Comparison of ENCODE assay signal across 9 cellular contexts in the genomic region with DNA sequence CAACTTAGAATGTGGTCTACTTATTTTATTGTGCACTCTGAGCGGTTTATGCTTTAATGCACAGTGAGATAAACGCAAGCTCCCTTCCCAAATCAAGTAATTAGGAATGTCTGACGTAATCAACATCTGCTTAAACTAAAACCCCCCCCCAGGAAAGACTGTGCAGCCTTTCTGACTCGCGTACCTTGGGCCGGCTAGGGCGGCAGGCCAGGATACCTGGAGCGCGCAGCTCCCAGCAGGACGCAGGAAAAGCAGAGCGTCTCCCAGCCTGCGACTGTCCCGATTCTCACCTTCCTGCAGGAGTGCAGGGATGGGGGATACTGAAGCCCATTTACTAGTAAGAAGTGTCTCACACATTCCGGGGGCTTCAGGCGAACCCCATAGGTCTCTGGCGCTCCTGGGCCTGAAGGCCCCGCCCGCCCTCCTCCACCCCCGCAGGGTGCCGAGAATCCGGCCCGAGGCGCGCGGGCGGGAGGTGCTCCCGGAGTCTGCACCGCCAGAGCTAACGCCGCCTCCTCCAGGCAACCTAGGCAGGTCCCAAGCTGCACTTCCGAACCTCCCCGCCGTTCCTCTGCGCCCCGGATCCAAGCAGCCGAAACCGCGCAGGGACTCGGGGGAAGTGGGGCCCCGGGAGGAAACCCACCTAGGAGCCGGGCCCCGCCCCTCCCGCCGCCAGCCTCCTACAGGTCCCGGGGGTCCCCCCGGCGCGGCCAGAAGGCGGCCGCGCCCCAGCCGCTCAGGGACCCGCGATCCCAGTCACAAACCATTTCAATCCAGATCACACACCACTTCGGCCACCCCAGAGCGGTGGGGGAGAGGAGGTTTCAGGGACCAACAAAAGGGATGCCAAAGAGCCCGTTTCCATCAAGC. TPM values are rescaled to one million over a fixed set of nuclear protein-coding genes. Genes with fewer than 3 reads are reported as not detected.
DNase-seq lines count a peak whose midpoint lies in the region; ATAC-seq and TF ChIP-seq lines count a peak whose summit lies in the region.
"Had no signal": no experiment of that assay in that cellular context is flagged by ENCODE, and none has a peak within 500 bp of the region (broad histone marks: within the 10 kb centered on the region; RNA-seq: fewer than 3 reads in every experiment).

No MANE protein-coding gene starts in this region.

- H3K4me2 ChIP-seq in BLaER1 treated with 17β-estradiol and CSF1 and Interleukin-3, amounts not matched to agents 10 nM and 100 nM: peak overlapping the region; percentile 93 to 99 (median 98)

- peak overlapping the region; percentile 71 for H3K4me3 Mint-ChIP-seq in progenitor cell of endocrine pancreas (ENCODE audit: low read depth)
- H3K4me3 Mint-ChIP-seq: stimulated activated naive CD8-positive, alpha-beta T cell treated with anti-CD3 and anti-CD28 coated beads, Interleukin-15, Interleukin-2, amounts not matched to agents 100 ng/mL and 50 ng/mL, for 24 hours had no signal

- H3K27ac Mint-ChIP-seq in progenitor cell of endocrine pancreas: no peak overlapping the region
- H3K27ac Mint-ChIP-seq: stimulated activated naive CD8-positive, alpha-beta T cell treated with anti-CD3 and anti-CD28 coated beads, Interleukin-15, Interleukin-2, amounts not matched to agents 100 ng/mL and 50 ng/mL, for 24 hours had no signal

- peaks cover 36% of the 10 kb centered on the region for H3K4me1 Mint-ChIP-seq in progenitor cell of endocrine pancreas (ENCODE audit: low read depth)

- H3K36me3 Mint-ChIP-seq in progenitor cell of endocrine pancreas (ENCODE audit: insufficient read depth): no peaks in the 10 kb centered on the region

- H3K27me3 ChIP-seq in BLaER1 treated with 17β-estradiol and CSF1 and Interleukin-3, amounts not matched to agents 10 nM and 100 nM: peaks cover 71 to 86% (median 79%) of the 10 kb centered on the region in 11 experiments
- H3K27me3 ChIP-seq in HUES48 (ENCODE audit: control insufficient read depth, insufficient read depth, low read length): peaks cover 65% of the 10 kb centered on the region

- peak overlapping the region; percentile 49 to 72 (median 64) for H3K4me3 ChIP-seq in BLaER1 treated with 17β-estradiol and CSF1 and Interleukin-3, amounts not matched to agents 10 nM and 100 nM
- H3K4me3 ChIP-seq in HUES48 (ENCODE audit: low read depth, low read length): peak overlapping the region; percentile 65

- peaks cover 0 to 25% (median 11%) of the 10 kb centered on the region in 11 experiments; a peak in 13 of 22 replicates for H4K20me1 ChIP-seq in BLaER1 treated with 17β-estradiol and CSF1 and Interleukin-3, amounts not matched to agents 10 nM and 100 nM

- H3K9me3 ChIP-seq in BLaER1 treated with 17β-estradiol and CSF1 and Interleukin-3, amounts not matched to agents 10 nM and 100 nM (replicated peaks in 1 of 11): peaks cover 0 to 12% (median 7%) of the 10 kb centered on the region in 11 experiments; a peak in 14 of 22 replicates
- no peaks in the 10 kb centered on the region for H3K9me3 ChIP-seq in HUES48 (ENCODE audit: control insufficient read depth, insufficient read depth, low read length)

- no peaks in the 10 kb centered on the region for H3K36me3 ChIP-seq in BLaER1 treated with 17β-estradiol and CSF1 and Interleukin-3, amounts not matched to agents 10 nM and 100 nM
- no peaks in the 10 kb centered on the region for H3K36me3 ChIP-seq in HUES48 (ENCODE audit: control insufficient read depth, insufficient read depth, low read length)

- H3K9me3 Mint-ChIP-seq in progenitor cell of endocrine pancreas (ENCODE audit: low read depth): no peaks in the 10 kb centered on the region
- H3K9me3 Mint-ChIP-seq: stimulated activated naive CD8-positive, alpha-beta T cell treated with anti-CD3 and anti-CD28 coated beads, Interleukin-15, Interleukin-2, amounts not matched to agents 100 ng/mL and 50 ng/mL, for 24 hours had no signal

- peaks cover 17 to 27% (median 23%) of the 10 kb centered on the region in 10 experiments for H3K4me1 ChIP-seq in BLaER1 treated with 17β-estradiol and CSF1 and Interleukin-3, amounts not matched to agents 10 nM and 100 nM
- peaks cover 18% of the 10 kb centered on the region for H3K4me1 ChIP-seq in HUES48 (ENCODE audit: control insufficient read depth, insufficient read depth, low read length)

- peak; percentile 52 for TF ChIP-seq CTCF in progenitor cell of endocrine pancreas (IDR thresholded peaks at IDR 0.05; ENCODE audit: unreplicated experiment)

- peak; percentile 16 for DNase-seq in activated CD8-positive, alpha-beta memory T cell treated with anti-CD3 and anti-CD28 coated beads, Interleukin-2, amount 50 U/mL, for 4 hours
- DNase-seq in glomerular visceral epithelial cell (ENCODE audit: extremely low spot score) (peak; percentile 30), progenitor cell of endocrine pancreas (ENCODE audit: low spot score, unreplicated experiment) (peak; percentile 70), hippocampal formation (lab: John Stamatoyannopoulos, UW) (no peak)

- no peak overlapping the region for H3K27ac ChIP-seq in BLaER1 treated with 17β-estradiol and CSF1 and Interleukin-3, amounts not matched to agents 10 nM and 100 nM
- peak overlapping the region; percentile 21 for H3K27ac ChIP-seq in HUES48 (ENCODE audit: low read depth, low read length)

- peak overlapping the region in 7 of 11 experiments; percentile 9 to 75 (median 24); a peak in 6 of 22 replicates for H3K9ac ChIP-seq in BLaER1 treated with 17β-estradiol and CSF1 and Interleukin-3, amounts not matched to agents 10 nM and 100 nM
- H3K9ac ChIP-seq in HUES48 (ENCODE audit: low read depth, low read length): peak overlapping the region; percentile 32

- peaks cover 22% of the 10 kb centered on the region for H3K27me3 Mint-ChIP-seq in progenitor cell of endocrine pancreas

- ATAC-seq in GM21825 (IDR thresholded peaks at IDR 0.05; ENCODE audit: unreplicated experiment) (no peak), GM19395 (IDR thresholded peaks at IDR 0.05; ENCODE audit: unreplicated experiment) (no peak)

RNA-seq across cellular contexts. Expression of a gene that starts 1.4 kb away (rescaled TPM):
- total RNA-seq in progenitor cell of endocrine pancreas: 23.6 and 23.9 TPM in 2 replicates

Comparison
In these comparisons a context has a peak if more than half of its experiments do, and no peak if none do; other contexts are left out.
1. DNase-seq: peak in activated CD8-positive, alpha-beta memory T cell treated with anti-CD3 and anti-CD28 coated beads, Interleukin-2, amount 50 U/mL, for 4 hours (single experiment), glomerular visceral epithelial cell (single experiment) and progenitor cell of endocrine pancreas (single experiment); none in hippocampal formation (0 of 2).